In the genomic region with DNA sequence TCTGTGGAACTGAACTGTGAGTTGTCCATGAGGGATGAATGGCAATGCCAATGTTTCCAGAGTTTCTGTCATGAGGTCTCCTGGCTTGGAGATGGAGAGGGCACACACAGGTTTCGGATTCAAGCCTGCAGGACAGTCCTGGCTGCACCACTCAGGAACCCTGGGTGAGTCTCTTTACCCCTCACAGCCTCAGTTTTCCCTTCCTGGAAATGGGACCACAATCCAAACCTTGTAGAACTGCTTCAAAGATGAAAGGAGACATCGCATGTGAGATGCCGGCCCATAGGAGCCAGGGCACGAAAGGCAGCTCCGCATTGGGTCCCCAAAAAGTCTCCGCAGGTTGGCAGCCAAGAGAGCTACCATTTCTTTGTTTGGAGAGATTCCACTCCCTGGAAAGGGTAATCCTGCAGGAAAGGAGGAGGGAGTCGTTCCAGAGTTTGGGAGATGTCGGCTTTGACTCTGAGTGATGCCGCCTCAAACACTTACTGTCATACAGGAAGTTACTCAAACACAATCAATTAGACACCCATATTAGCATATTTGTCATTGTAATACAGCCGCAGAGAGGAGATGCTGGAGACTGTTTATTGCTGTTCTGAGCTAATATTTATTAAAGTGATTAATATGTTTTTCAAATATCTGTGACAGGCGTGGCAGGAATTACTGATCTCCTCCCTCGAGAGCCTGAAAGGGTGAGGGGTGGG, we compare ENCODE assay signal across 25 cellular contexts.
"Had no signal": no experiment of that assay in that cellular context is flagged by ENCODE, and none has a peak within 500 bp of the region (broad histone marks: within the 10 kb centered on the region; RNA-seq: fewer than 3 reads in every experiment).

No MANE protein-coding gene starts in this region.

- H3K4me3 Mint-ChIP-seq: activated CD4-positive, alpha-beta memory T cell treated with anti-CD3 and anti-CD28 coated beads for 36 hours; activated CD4-positive, alpha-beta T cell treated with anti-CD3 and anti-CD28 coated beads, Interleukin-2, amount 10 ng/mL, durations not matched to agents 7 days and 5 days; activated naive CD8-positive, alpha-beta T cell treated with anti-CD3 and anti-CD28 coated beads, Interleukin-2, amount 50 U/mL, for 24 hours; activated T-cell treated with anti-CD3 and anti-CD28 coated beads, Interleukin-2, amount 50 U/mL, for 4 hours had no signal

- H3K27ac Mint-ChIP-seq: activated CD4-positive, alpha-beta memory T cell treated with anti-CD3 and anti-CD28 coated beads for 36 hours; activated CD4-positive, alpha-beta T cell treated with anti-CD3 and anti-CD28 coated beads, Interleukin-2, amount 10 ng/mL, durations not matched to agents 7 days and 5 days; activated naive CD4-positive, alpha-beta T cell treated with anti-CD3 and anti-CD28 coated beads, Interleukin-2, amount 50 U/mL, for 72 hours; activated naive CD8-positive, alpha-beta T cell treated with anti-CD3 and anti-CD28 coated beads, Interleukin-2, amount 50 U/mL, for 24 hours had no signal

- H3K9me3 Mint-ChIP-seq: activated CD4-positive, alpha-beta memory T cell treated with anti-CD3 and anti-CD28 coated beads for 36 hours; activated CD4-positive, alpha-beta T cell treated with anti-CD3 and anti-CD28 coated beads, Interleukin-2, amount 10 ng/mL, durations not matched to agents 7 days and 5 days; activated naive CD4-positive, alpha-beta T cell treated with anti-CD3 and anti-CD28 coated beads, Interleukin-2, amount 50 U/mL, for 72 hours; activated naive CD8-positive, alpha-beta T cell treated with anti-CD3 and anti-CD28 coated beads, Interleukin-2, amount 50 U/mL, for 24 hours; activated T-cell treated with anti-CD3 and anti-CD28 coated beads, Interleukin-2, amount 50 U/mL, for 4 hours had no signal

- FAIRE-seq: RCC 7860 had no signal

- ATAC-seq: activated naive CD4-positive, alpha-beta T cell treated with anti-CD3 and anti-CD28 coated beads, Interleukin-2, amount 50 U/mL, for 72 hours; activated naive CD8-positive, alpha-beta T cell treated with anti-CD3 and anti-CD28 coated beads, Interleukin-2, amount 50 U/mL, for 24 hours; activated T-cell treated with anti-CD3 and anti-CD28 coated beads, Interleukin-2, amount 50 U/mL, for 4 hours; body of pancreas had no signal

- H3K27ac ChIP-seq: ascending aorta, body of pancreas, SK-N-MC, VCaP had no signal

- H3K36me3 Mint-ChIP-seq: activated CD4-positive, alpha-beta memory T cell treated with anti-CD3 and anti-CD28 coated beads for 36 hours; activated naive CD4-positive, alpha-beta T cell treated with anti-CD3 and anti-CD28 coated beads, Interleukin-2, amount 50 U/mL, for 72 hours had no signal

- H3K27me3 ChIP-seq: ascending aorta, body of pancreas had no signal

- DNase-seq: activated CD4-positive, alpha-beta memory T cell treated with anti-CD3 and anti-CD28 coated beads for 36 hours; activated CD4-positive, alpha-beta T cell treated with anti-CD3 and anti-CD28 coated beads, Interleukin-2, amount 10 ng/mL, durations not matched to agents 7 days and 5 days; activated CD4-positive, CD25-positive, alpha-beta regulatory T cell; activated CD8-positive, alpha-beta memory T cell treated with anti-CD3 and anti-CD28 coated beads for 24 hours; activated effector memory CD4-positive, alpha-beta T cell treated with anti-CD3 and anti-CD28 coated beads, Interleukin-2, amount 50 U/mL, for 16 hours; activated naive CD4-positive, alpha-beta T cell treated with Interleukin-2 at 50 U/mL for 16 hours; activated naive CD8-positive, alpha-beta T cell treated with anti-CD3 and anti-CD28 coated beads, Interleukin-2, amount 50 U/mL, for 24 hours; activated T-cell treated with anti-CD3 and anti-CD28 coated beads, Interleukin-2, amount 50 U/mL, for 4 hours; amniotic stem cell; body of pancreas; MM.1S; NCI-H1105 treated with DMSO at 0.1 percent for 48 hours; NCI-H1436 treated with DMSO at 0.1 percent for 48 hours; NCI-H187; NCI-H2081; NCI-H510A treated with DMSO at 0.1 percent for 48 hours; NCI-H69; NK-92 treated with Interleukin-12 subunit alpha and Interleukin-12 subunit beta, amount 100 ng/mL, for 24 hours; OCI-M1; T-helper 1 cell had no signal

- H3K27me3 Mint-ChIP-seq: activated CD4-positive, alpha-beta T cell treated with anti-CD3 and anti-CD28 coated beads, Interleukin-2, amount 10 ng/mL, durations not matched to agents 7 days and 5 days had no signal

- H3K9me3 ChIP-seq: ascending aorta, body of pancreas had no signal

- H3K4me3 ChIP-seq: ascending aorta, body of pancreas, SK-N-MC had no signal

- H3K4me1 Mint-ChIP-seq: activated CD4-positive, alpha-beta T cell treated with anti-CD3 and anti-CD28 coated beads, Interleukin-2, amount 10 ng/mL, durations not matched to agents 7 days and 5 days; activated naive CD8-positive, alpha-beta T cell treated with anti-CD3 and anti-CD28 coated beads, Interleukin-2, amount 50 U/mL, for 24 hours had no signal

- H3K36me3 ChIP-seq: ascending aorta had no signal
